In genomic region chr21:41970751-41971653, GRCh38 we compare ENCODE assay signal across 26 cellular contexts. TPM values are rescaled to one million over a fixed set of nuclear protein-coding genes. Genes with fewer than 3 reads are reported as not detected.
A peak's percentile ranks its signal among the peaks of the same experiment; 100 is the strongest.
DNase-seq lines count a peak whose midpoint lies in the region; ATAC-seq and TF ChIP-seq lines count a peak whose summit lies in the region.
"Had no signal": no experiment of that assay in that cellular context is flagged by ENCODE, and none has a peak within 500 bp of the region (broad histone marks: within the 10 kb centered on the region; RNA-seq: fewer than 3 reads in every experiment).

No MANE protein-coding gene starts in this region.

- H3K4me3 Mint-ChIP-seq in osteocyte (ENCODE audit: unreplicated experiment): no peak overlapping the region
- H3K4me3 Mint-ChIP-seq: activated T-cell treated with anti-CD3 and anti-CD28 coated beads, Interleukin-2, amount 50 U/mL, for 72 hours; central memory CD8-positive, alpha-beta T cell; stimulated activated effector memory CD8-positive, alpha-beta T cell treated with anti-CD3 and anti-CD28 coated beads, Interleukin-12 subunit alpha, Interleukin-12 subunit beta, amount 100 ng/mL, for 72 hours had no signal

- H3K4me3 ChIP-seq in Peyer's patch: no peak overlapping the region
- no peak overlapping the region for H3K4me3 ChIP-seq in lower leg skin (ENCODE audit: low read depth, poor library complexity, severe bottlenecking)
- no peak overlapping the region for H3K4me3 ChIP-seq in gastroesophageal sphincter
- H3K4me3 ChIP-seq: BLaER1, esophagus squamous epithelium, heart left ventricle, lung, prostate gland had no signal

- H3K27me3 ChIP-seq in Peyer's patch (no peaks in the 10 kb centered on the region), gastroesophageal sphincter (no peaks in the 10 kb centered on the region)
- H3K27me3 ChIP-seq: BLaER1, esophagus squamous epithelium, foreskin keratinocyte, heart left ventricle had no signal

- no peak overlapping the region for H3K27ac Mint-ChIP-seq in osteocyte (ENCODE audit: unreplicated experiment)
- H3K27ac Mint-ChIP-seq: activated T-cell treated with anti-CD3 and anti-CD28 coated beads, Interleukin-2, amount 50 U/mL, for 72 hours; stimulated activated effector memory CD8-positive, alpha-beta T cell treated with anti-CD3 and anti-CD28 coated beads, Interleukin-12 subunit alpha, Interleukin-12 subunit beta, amount 100 ng/mL, for 72 hours had no signal

- peaks cover 7% of the 10 kb centered on the region for H3K4me1 Mint-ChIP-seq in osteocyte (ENCODE audit: unreplicated experiment)

- intact Hi-C loops in lower leg skin (cut with DNase I; ENCODE audit: low total_unique reads): no loop called here

- H3K9me3 ChIP-seq in Peyer's patch (no peaks in the 10 kb centered on the region), gastroesophageal sphincter (no peaks in the 10 kb centered on the region)
- H3K9me3 ChIP-seq: esophagus squamous epithelium, heart left ventricle, prostate gland had no signal

- no peak for TF ChIP-seq EP300 in gastroesophageal sphincter (IDR thresholded peaks at IDR 0.05)

- H3K27ac ChIP-seq in Peyer's patch (no peak overlapping the region), gastroesophageal sphincter (no peak overlapping the region)
- H3K27ac ChIP-seq: BLaER1, foreskin keratinocyte, heart left ventricle, prostate gland had no signal

- no peaks in the 10 kb centered on the region for H3K9me3 Mint-ChIP-seq in osteocyte (ENCODE audit: unreplicated experiment)
- H3K9me3 Mint-ChIP-seq: central memory CD8-positive, alpha-beta T cell; stimulated activated effector memory CD8-positive, alpha-beta T cell treated with anti-CD3 and anti-CD28 coated beads, Interleukin-12 subunit alpha, Interleukin-12 subunit beta, amount 100 ng/mL, for 72 hours had no signal

- H3K36me3 ChIP-seq in Peyer's patch (no peaks in the 10 kb centered on the region), gastroesophageal sphincter (no peaks in the 10 kb centered on the region)
- H3K36me3 ChIP-seq: BLaER1, esophagus squamous epithelium, heart left ventricle, prostate gland had no signal

- TF ChIP-seq CTCF in Peyer's patch (IDR thresholded peaks at IDR 0.05) (no peak), lower leg skin (IDR thresholded peaks at IDR 0.05) (no peak), osteocyte (IDR thresholded peaks at IDR 0.05) (no peak), gastroesophageal sphincter (IDR thresholded peaks at IDR 0.05) (no peak)

- TF ChIP-seq POLR2A in Peyer's patch (IDR thresholded peaks at IDR 0.05) (no peak), lower leg skin (IDR thresholded peaks at IDR 0.05) (no peak), gastroesophageal sphincter (IDR thresholded peaks at IDR 0.05) (no peak)

- ATAC-seq in gastroesophageal sphincter: no peak
- ATAC-seq: activated T-cell treated with anti-CD3 and anti-CD28 coated beads, Interleukin-2, amount 50 U/mL, for 72 hours; foreskin keratinocyte; heart left ventricle; Panc1; stimulated activated effector memory CD8-positive, alpha-beta T cell treated with anti-CD3 and anti-CD28 coated beads, Interleukin-12 subunit alpha, Interleukin-12 subunit beta, amount 100 ng/mL, for 72 hours had no signal

- no peaks in the 10 kb centered on the region for H3K36me3 Mint-ChIP-seq in osteocyte (ENCODE audit: unreplicated experiment)
- H3K36me3 Mint-ChIP-seq: stimulated activated effector memory CD8-positive, alpha-beta T cell treated with anti-CD3 and anti-CD28 coated beads, Interleukin-12 subunit alpha, Interleukin-12 subunit beta, amount 100 ng/mL, for 72 hours had no signal

- H3K4me1 ChIP-seq in Peyer's patch (peaks cover 0 to 6% (median 2%) of the 10 kb centered on the region in 4 donors), gastroesophageal sphincter (no peaks in the 10 kb centered on the region)

- 84 to 86% methylated on average over 18 to 20 of the region's 20 CpGs for WGBS in lower leg skin, 2 donors
- WGBS in gastroesophageal sphincter (ENCODE audit: low coverage in 1 of 2), 2 donors: 67 to 79% methylated on average over 7 to 9 of the region's 20 CpGs

- H3K27me3 Mint-ChIP-seq in osteocyte (ENCODE audit: unreplicated experiment): no peaks in the 10 kb centered on the region

- DNase-seq in Peyer's patch: peak in 2 of 3 donors; percentile 7 to 39
- peak; percentile 23 for DNase-seq in activated CD8-positive, alpha-beta memory T cell treated with anti-CD3 and anti-CD28 coated beads, Interleukin-2, amount 50 U/mL, for 48 hours
- peak; percentile 5 to 72 for DNase-seq in lower leg skin (ENCODE audit: low spot score in 2 of 2)
- peak; percentile 40 for DNase-seq in osteocyte (ENCODE audit: extremely low spot score, unreplicated experiment)
- no peak for DNase-seq in HuH-7.5 (ENCODE audit: low spot score)
- DNase-seq in T-helper 1 cell: no peak
- DNase-seq: activated CD4-positive, alpha-beta T cell treated with anti-CD3 and anti-CD28 coated beads for 4 hours; activated naive CD4-positive, alpha-beta T cell treated with Interleukin-2 at 50 U/mL for 16 hours; activated T-cell treated with anti-CD3 and anti-CD28 coated beads, Interleukin-2, amount 50 U/mL, for 72 hours; EL; esophagus squamous epithelium; foreskin keratinocyte; kidney; NCI-H1417; NCI-H2081; SIG-M5; stimulated activated CD4-positive, alpha-beta T cell treated with anti-CD3 and anti-CD28 coated beads, Interleukin-15, amount 100 ng/mL, for 24 hours; stimulated activated CD4-positive, alpha-beta T cell treated with anti-CD3 and anti-CD28 coated beads, Interleukin-4, amount 100 ng/mL, for 4 hours had no signal

RNA-seq across cellular contexts. Expression of gene C2CD2, which starts 17.2 kb away (rescaled TPM):
- total RNA-seq in Peyer's patch (10 to 100 TPM in 3 of 4 donors, 1 to 10 TPM in 1; 6.7 to 22.3 (median 17.3) TPM), lower leg skin (10 to 100 TPM; 39.4 to 79.5 (median 49.4) TPM), osteocyte (13.1 and 19.4 TPM in 2 replicates), gastroesophageal sphincter (10 to 100 TPM; 15.6 to 38.9 (median 18.7) TPM)

RNA-seq across cellular contexts. Expression of gene ZBTB21, which starts 39.2 kb away (rescaled TPM):
- total RNA-seq in Peyer's patch (10 to 100 TPM in 2 of 4 donors, 1 to 10 TPM in 2; 6.1 to 20.4 (median 14.1) TPM), lower leg skin (10 to 100 TPM; 18.1 to 31.9 (median 28.2) TPM), osteocyte (20.3 and 20.9 TPM in 2 replicates), gastroesophageal sphincter (10 to 100 TPM in 2 of 4 donors, 1 to 10 TPM in 2; 6.6 to 14.1 (median 9.4) TPM)

Comparison
In these comparisons a context has a peak if more than half of its experiments do, and no peak if none do; other contexts are left out.
1. DNase-seq: peak in Peyer's patch (2 of 3), activated CD8-positive, alpha-beta memory T cell treated with anti-CD3 and anti-CD28 coated beads, Interleukin-2, amount 50 U/mL, for 48 hours (single experiment), lower leg skin (2 of 2) and osteocyte (single experiment); none in HuH-7.5 (single experiment) and T-helper 1 cell (0 of 5).